10 cellular contexts compared by ENCODE assay signal in genomic region chr7:129089521-129090212, GRCh38. TPM values are rescaled to one million over a fixed set of nuclear protein-coding genes. Genes with fewer than 3 reads are reported as not detected.
DNase-seq lines count a peak whose midpoint lies in the region; ATAC-seq and TF ChIP-seq lines count a peak whose summit lies in the region.
"Had no signal": no experiment of that assay in that cellular context is flagged by ENCODE, and none has a peak within 500 bp of the region (broad histone marks: within the 10 kb centered on the region; RNA-seq: fewer than 3 reads in every experiment).

No MANE protein-coding gene starts in this region.

- peak; percentile 59 for ATAC-seq in HG02798 (IDR thresholded peaks at IDR 0.05; ENCODE audit: poor library complexity, unreplicated experiment)

- no peaks in the 10 kb centered on the region for H4K20me1 ChIP-seq in neural progenitor cell (ENCODE audit: low read depth)

- H3F3A ChIP-seq in neural progenitor cell (ENCODE audit: low read depth) = no peaks in the 10 kb centered on the region

- no peak overlapping the region for H3K27ac ChIP-seq in neural progenitor cell
- H3K27ac ChIP-seq: 22Rv1 had no signal

- peaks cover 9% of the 10 kb centered on the region for H3K4me1 Mint-ChIP-seq in neural progenitor cell

- no peak overlapping the region for H3K9ac ChIP-seq in neural progenitor cell

- no peak overlapping the region for H3K4me3 Mint-ChIP-seq in neural progenitor cell

- H3K36me3 ChIP-seq in neural progenitor cell = no peaks in the 10 kb centered on the region

- TF ChIP-seq CTCF in neural progenitor cell (IDR thresholded peaks at IDR 0.05) = no peak

- H3K9me3 ChIP-seq in neural progenitor cell (ENCODE audit: low read depth) = no peaks in the 10 kb centered on the region

- H3K36me3 Mint-ChIP-seq in neural progenitor cell = no peaks in the 10 kb centered on the region

- no peak overlapping the region for H3K4me2 ChIP-seq in neural progenitor cell

- DNase-seq in DMS79 treated with DMSO at 0.1 percent for 48 hours (lab: John Stamatoyannopoulos, UW) = peak; percentile 55
- no peak for DNase-seq in DMS79 (lab: John Stamatoyannopoulos, UW)
- peak; percentile 4 for DNase-seq in NCI-H226
- no peak for DNase-seq in neural progenitor cell (ENCODE audit: low spot score)
- DNase-seq in NCI-H1105 treated with DMSO at 0.1 percent for 48 hours (lab: John Stamatoyannopoulos, UW) = no peak
- no peak for DNase-seq in NCI-H2227 (lab: John Stamatoyannopoulos, UW; ENCODE audit: unreplicated experiment)
- DNase-seq in DMS 273 treated with DMSO at 0.1 percent for 48 hours (lab: John Stamatoyannopoulos, UW) = no peak
- DNase-seq: T-helper 9 cell had no signal

- no peaks in the 10 kb centered on the region for H3K27me3 Mint-ChIP-seq in neural progenitor cell (ENCODE audit: insufficient read depth, low read depth)

- H3K4me3 ChIP-seq in neural progenitor cell = no peak overlapping the region

- H2AFZ ChIP-seq in neural progenitor cell (replicated peaks) = peak overlapping the region; percentile 72

- H3K9me3 Mint-ChIP-seq in neural progenitor cell = no peaks in the 10 kb centered on the region

- H3K27me3 ChIP-seq in neural progenitor cell = no peaks in the 10 kb centered on the region

- no peak overlapping the region for H3K27ac Mint-ChIP-seq in neural progenitor cell

- H3K79me2 ChIP-seq in neural progenitor cell (ENCODE audit: low read depth) = no peaks in the 10 kb centered on the region

- no peaks in the 10 kb centered on the region for H3K4me1 ChIP-seq in neural progenitor cell

RNA-seq across cellular contexts. Expression of gene TNPO3, which starts 34.8 kb away (rescaled TPM):
- total RNA-seq in neural progenitor cell (ENCODE audit: low replicate concordance) = 88.2 and 96.2 TPM in 2 replicates

RNA-seq across cellular contexts. Expression of gene TSPAN33, which starts 54.8 kb away (rescaled TPM):
- total RNA-seq in neural progenitor cell (ENCODE audit: low replicate concordance) = 34.5 and 52.7 TPM in 2 replicates

Comparison
In these comparisons a context has a peak if more than half of its experiments do, and no peak if none do; other contexts are left out.
1. DNase-seq: peak in DMS79 treated with DMSO at 0.1 percent for 48 hours (single experiment) and NCI-H226 (single experiment); none in DMS79 (single experiment), neural progenitor cell (single experiment), NCI-H1105 treated with DMSO at 0.1 percent for 48 hours (single experiment), NCI-H2227 (single experiment) and DMS 273 treated with DMSO at 0.1 percent for 48 hours (single experiment).